Comparison of ENCODE assay signal across 9 cellular contexts in the genomic region with DNA sequence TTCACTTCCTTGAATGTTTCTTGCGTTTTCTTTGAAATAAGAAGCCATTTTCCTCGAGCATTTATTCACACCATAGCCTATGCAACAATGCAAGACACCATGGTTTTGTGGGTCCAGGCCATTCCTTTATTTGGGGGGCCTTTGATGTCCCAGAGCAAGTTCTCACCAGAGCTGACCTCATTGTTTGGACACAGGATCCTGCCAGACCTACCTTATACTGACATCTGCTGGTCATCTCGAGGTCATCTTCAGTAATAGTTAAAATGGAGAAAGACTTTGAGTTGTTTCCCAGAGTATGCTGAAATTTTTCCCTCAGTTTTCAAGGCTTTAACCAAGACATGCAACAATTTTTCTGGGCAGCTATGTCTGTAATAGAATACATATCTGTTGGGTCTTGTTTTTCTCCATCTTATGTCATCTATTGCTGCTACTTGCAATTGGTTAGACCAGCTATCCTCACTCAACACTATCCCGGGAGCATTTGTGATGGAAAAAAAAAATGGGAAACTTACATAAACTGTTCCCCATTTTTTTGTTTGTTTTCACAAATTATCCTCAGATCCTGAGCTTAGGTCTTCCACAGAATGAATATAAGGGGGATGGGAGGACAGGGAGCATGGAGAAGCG. TPM values are rescaled to one million over a fixed set of nuclear protein-coding genes. Genes with fewer than 3 reads are reported as not detected.
DNase-seq lines count a peak whose midpoint lies in the region; ATAC-seq, FAIRE-seq and TF ChIP-seq lines count a peak whose summit lies in the region.
"Had no signal": no experiment of that assay in that cellular context is flagged by ENCODE, and none has a peak within 500 bp of the region (broad histone marks: within the 10 kb centered on the region; RNA-seq: fewer than 3 reads in every experiment).

No MANE protein-coding gene starts in this region.

- H3K36me3 Mint-ChIP-seq in astrocyte (ENCODE audit: low read depth, unreplicated experiment) (no peaks in the 10 kb centered on the region), mesothelial cell of epicardium (peaks cover 2% of the 10 kb centered on the region)

- FAIRE-seq in astrocyte (lab: Jason Lieb, UNC): peak; percentile 62

- no peaks in the 10 kb centered on the region for H3K9me3 ChIP-seq in Loucy (ENCODE audit: insufficient read depth, low read depth, low read length)
- H3K9me3 ChIP-seq in astrocyte (ENCODE audit: insufficient read depth, low read depth, low read length): no peaks in the 10 kb centered on the region
- H3K9me3 ChIP-seq: SJSA1 had no signal

- H3K9me3 Mint-ChIP-seq in astrocyte (ENCODE audit: unreplicated experiment): peaks cover 4% of the 10 kb centered on the region
- peaks cover 10% of the 10 kb centered on the region for H3K9me3 Mint-ChIP-seq in mesothelial cell of epicardium

- H3F3A ChIP-seq in Loucy (ENCODE audit: low read depth): no peaks in the 10 kb centered on the region

- H3K4me2 ChIP-seq in Loucy (ENCODE audit: low read depth, low read length, poor library complexity, severe bottlenecking): no peak overlapping the region
- no peak overlapping the region for H3K4me2 ChIP-seq in astrocyte (ENCODE audit: low read length)

- H3K4me1 Mint-ChIP-seq in astrocyte (ENCODE audit: low read depth, unreplicated experiment) (no peaks in the 10 kb centered on the region), mesothelial cell of epicardium (no peaks in the 10 kb centered on the region)

- ATAC-seq in HG03280 (IDR thresholded peaks at IDR 0.05; ENCODE audit: unreplicated experiment) (no peak), HG03571 (IDR thresholded peaks at IDR 0.05; ENCODE audit: unreplicated experiment) (no peak)

- H3K27ac ChIP-seq in astrocyte (ENCODE audit: low read depth, low read length): no peak overlapping the region
- H3K27ac ChIP-seq: SJSA1 had no signal

- H3K4me3 ChIP-seq in GM06990 (replicated peaks; ENCODE audit: low read depth, low read length): no peak overlapping the region
- H3K4me3 ChIP-seq in Loucy (ENCODE audit: low read length, poor library complexity, severe bottlenecking): no peak overlapping the region
- no peak overlapping the region for H3K4me3 ChIP-seq in astrocyte (ENCODE audit: insufficient read depth, low read depth, low read length)
- H3K4me3 ChIP-seq: SJSA1 had no signal

- H3K27me3 Mint-ChIP-seq in astrocyte (ENCODE audit: low read depth, unreplicated experiment): peaks cover 23% of the 10 kb centered on the region
- H3K27me3 Mint-ChIP-seq in mesothelial cell of epicardium (ENCODE audit: low read depth): peaks cover 18% of the 10 kb centered on the region

- TF ChIP-seq CTCF in GM06990 (IDR thresholded peaks at IDR 0.05; ENCODE audit: insufficient read depth, low read length, poor library complexity, severe bottlenecking): peak; percentile 56
- peak; percentile 75 for TF ChIP-seq CTCF in Loucy (conservative IDR thresholded peaks at IDR 0.05; ENCODE audit: low read length)
- peak; percentile 59 for TF ChIP-seq CTCF in astrocyte (IDR thresholded peaks at IDR 0.05; ENCODE audit: insufficient read depth, low read depth, low read length)
- no peak for TF ChIP-seq CTCF in mesothelial cell of epicardium (IDR thresholded peaks at IDR 0.05; ENCODE audit: unreplicated experiment)

- H3K36me3 ChIP-seq in GM06990 (ENCODE audit: control insufficient read depth, insufficient read depth, low read length) (no peaks in the 10 kb centered on the region), Loucy (ENCODE audit: insufficient read depth, low read length) (no peaks in the 10 kb centered on the region), astrocyte (ENCODE audit: insufficient read depth, low read length) (no peaks in the 10 kb centered on the region)
- H3K36me3 ChIP-seq: SJSA1 had no signal

- H2AFZ ChIP-seq in Loucy (ENCODE audit: low read length) (peak overlapping the region; percentile 78), astrocyte (ENCODE audit: low read depth, low read length) (no peak overlapping the region)

- H3K27me3 ChIP-seq in GM06990 (replicated peaks; ENCODE audit: control insufficient read depth, insufficient read depth, low read length): no peaks in the 10 kb centered on the region
- no peaks in the 10 kb centered on the region for H3K27me3 ChIP-seq in Loucy (ENCODE audit: insufficient read depth, low read length, poor library complexity, severe bottlenecking)
- H3K27me3 ChIP-seq in astrocyte (ENCODE audit: insufficient read depth, low read length): no peaks in the 10 kb centered on the region
- H3K27me3 ChIP-seq: SJSA1 had no signal

- DNase-seq in GM06990 (ENCODE audit: extremely low read depth, insufficient read length): no peak
- DNase-seq in astrocyte (ENCODE audit: low read depth): peak; percentile 31
- DNase-seq in kidney tubule cell (ENCODE audit: low spot score): peak; percentile 52
- no peak for DNase-seq in ecto neural progenitor cell (ENCODE audit: low spot score)
- no peak for DNase-seq in mesothelial cell of epicardium (ENCODE audit: low spot score in 2 of 2, unreplicated experiment in 2 of 2)

- H3K79me2 ChIP-seq in Loucy (ENCODE audit: insufficient read depth, low read length) (no peaks in the 10 kb centered on the region), astrocyte (ENCODE audit: insufficient read depth, low read length) (no peaks in the 10 kb centered on the region)

- no peak overlapping the region for H3K27ac Mint-ChIP-seq in astrocyte (ENCODE audit: unreplicated experiment)
- H3K27ac Mint-ChIP-seq in mesothelial cell of epicardium: no peak overlapping the region

- no peaks in the 10 kb centered on the region for H3K9me2 ChIP-seq in Loucy (replicated peaks; ENCODE audit: low read depth, low read length)

- H3K4me1 ChIP-seq in Loucy (ENCODE audit: insufficient read depth, low read length, poor library complexity, severe bottlenecking) (no peaks in the 10 kb centered on the region), astrocyte (ENCODE audit: insufficient read depth, low read length) (no peaks in the 10 kb centered on the region)
- H3K4me1 ChIP-seq: SJSA1 had no signal

- H3K9ac ChIP-seq in Loucy (ENCODE audit: low read depth, low read length, poor library complexity, severe bottlenecking): no peak overlapping the region
- H3K9ac ChIP-seq in astrocyte (ENCODE audit: low read length): no peak overlapping the region

- H3K4me3 Mint-ChIP-seq in astrocyte (ENCODE audit: unreplicated experiment): no peak overlapping the region
- no peak overlapping the region for H3K4me3 Mint-ChIP-seq in mesothelial cell of epicardium

- H4K20me1 ChIP-seq in Loucy (ENCODE audit: insufficient read depth, low read length, poor library complexity, severe bottlenecking) (no peaks in the 10 kb centered on the region), astrocyte (ENCODE audit: insufficient read depth, low read length) (no peaks in the 10 kb centered on the region)

RNA-seq across cellular contexts. Expression of a gene that starts 34.0 kb away (rescaled TPM):
- total RNA-seq in astrocyte (16.8 and 19.3 TPM in 2 replicates), mesothelial cell of epicardium (29.8 to 31.3 TPM (median 30.6 TPM) in 3 replicates)

Comparison
In these comparisons a context has a peak if more than half of its experiments do, and no peak if none do; other contexts are left out.
1. DNase-seq: peak in astrocyte (single experiment) and kidney tubule cell (single experiment); none in GM06990 (single experiment), ecto neural progenitor cell (single experiment) and mesothelial cell of epicardium (0 of 2).